Comparison of ENCODE assay signal across 1 cellular context in genomic region chr1:118987431-118988185, GRCh38.
TF ChIP-seq lines count a peak whose summit lies in the region.

No MANE protein-coding gene starts in this region.

TF ChIP-seq in K562, 482 proteins besides CTCF, POLR2A, EP300 and RAD21 (continued from another document and continues in another):
- TF ChIP-seq NCOA1 (IDR thresholded peaks at IDR 0.05; ENCODE audit: low read depth) = no peak
- TF ChIP-seq GABPA (tag; conservative IDR thresholded peaks at IDR 0.05; ENCODE audit: low read depth) = 0 out of 2 replicates have a peak, but pooled peaks have one; percentile 28
- peak; percentile 46 for TF ChIP-seq CXXC5 (CRISPR knock-in tag; IDR thresholded peaks at IDR 0.05)
- TF ChIP-seq STAT5B (CRISPR knock-in tag; IDR thresholded peaks at IDR 0.05) = no peak
- no peak for TF ChIP-seq FOXA1 (IDR thresholded peaks at IDR 0.05; ENCODE audit: borderline replicate concordance)
- TF ChIP-seq ZBTB7A (IDR thresholded peaks at IDR 0.05; ENCODE audit: borderline replicate concordance, control insufficient read depth, low read depth, low read length) = no peak
- TF ChIP-seq ZBTB17 (CRISPR knock-in tag; IDR thresholded peaks at IDR 0.05) = 0 out of 2 replicates have a peak, but pooled peaks have one; percentile 32
- TF ChIP-seq ZNF584 (CRISPR knock-in tag; IDR thresholded peaks at IDR 0.05; ENCODE audit: low read depth) = 0 out of 2 replicates have a peak, but pooled peaks have one; percentile 50
- no peak for TF ChIP-seq SIX5 (IDR thresholded peaks at IDR 0.05; ENCODE audit: borderline replicate concordance in 1 of 2, insufficient read depth in 1 of 2, low read depth in 1 of 2, low read length in 2 of 2)
- TF ChIP-seq GTF2B (IDR thresholded peaks at IDR 0.05; ENCODE audit: extremely low read depth, insufficient read length) = no peak
- 0 out of 2 replicates have a peak, but pooled peaks have one; percentile 10 for TF ChIP-seq MYC (IDR thresholded peaks at IDR 0.05; ENCODE audit: low read depth, low read length)
- no peak for TF ChIP-seq MYC (CRISPR knock-in tag; IDR thresholded peaks at IDR 0.05; ENCODE audit: borderline replicate concordance, low read depth)
- no peak for TF ChIP-seq ATF7 (IDR thresholded peaks at IDR 0.05)
- 0 out of 6 replicates have a peak, but pooled peaks of 1 of the 3 experiments have one; percentile 31 for TF ChIP-seq ZBTB11 (CRISPR knock-in tag; IDR thresholded peaks at IDR 0.05)
- no peak for TF ChIP-seq NR2C2 (CRISPR knock-in tag; IDR thresholded peaks at IDR 0.05)
- 0 out of 2 replicates have a peak, but pooled peaks have one; percentile 19 for TF ChIP-seq NR2C2 (tag; IDR thresholded peaks at IDR 0.05)
- 0 out of 2 replicates have a peak, but pooled peaks have one; percentile 7 for TF ChIP-seq ZNF175 (CRISPR knock-in tag; IDR thresholded peaks at IDR 0.05; ENCODE audit: low read depth)
- TF ChIP-seq MAZ (CRISPR knock-in tag; conservative IDR thresholded peaks at IDR 0.05 in 1 of 2, IDR thresholded peaks at IDR 0.05 in 1 of 2) = peak in 1 of 2 experiments; percentile 67; a peak in 2 of 4 replicates
- TF ChIP-seq EP400 (IDR thresholded peaks at IDR 0.05) = no peak
- no peak for TF ChIP-seq RBM14 (IDR thresholded peaks at IDR 0.05; ENCODE audit: borderline replicate concordance, insufficient read depth, low read depth, low read length)
- no peak for TF ChIP-seq ARID3A (IDR thresholded peaks at IDR 0.05; ENCODE audit: borderline replicate concordance, low read depth, low read length)
- no peak for TF ChIP-seq ZNF253 (CRISPR knock-in tag; conservative IDR thresholded peaks at IDR 0.05)
- peak; percentile 39 for TF ChIP-seq RBFOX2 (IDR thresholded peaks at IDR 0.05; ENCODE audit: low read depth, low read length)
- no peak for TF ChIP-seq ZNF324 (CRISPR knock-in tag; IDR thresholded peaks at IDR 0.05)
- TF ChIP-seq NRF1 (conservative IDR thresholded peaks at IDR 0.05 in 1 of 2, IDR thresholded peaks at IDR 0.05 in 1 of 2) = 0 out of 4 replicates have a peak, but pooled peaks of 1 of the 2 experiments have one; percentile 14
- TF ChIP-seq BRD4 (IDR thresholded peaks at IDR 0.05) = peak; percentile 34; the same call in 1 of the 2 replicates
- TF ChIP-seq VEZF1 (CRISPR knock-in tag; IDR thresholded peaks at IDR 0.05) = peak; percentile 73
- no peak for TF ChIP-seq ZNF146 (CRISPR knock-in tag; IDR thresholded peaks at IDR 0.05; ENCODE audit: unreplicated experiment)
- peak; percentile 21 for TF ChIP-seq ZFP36 (IDR thresholded peaks at IDR 0.05; ENCODE audit: low read depth, low read length, partially characterized antibody)
- TF ChIP-seq ELK1 (CRISPR knock-in tag; IDR thresholded peaks at IDR 0.05) = no peak
- TF ChIP-seq ZBTB33 (CRISPR knock-in tag; IDR thresholded peaks at IDR 0.05) = no peak
- TF ChIP-seq NFE2L1 (tag; IDR thresholded peaks at IDR 0.05; ENCODE audit: borderline replicate concordance, low read depth) = no peak
- peak in 1 of 2 experiments; percentile 25 for TF ChIP-seq E2F6 (IDR thresholded peaks at IDR 0.05; ENCODE audit: borderline replicate concordance in 1 of 2, extremely low read depth in 1 of 2, insufficient read depth in 1 of 2, insufficient read length in 1 of 2, low read depth in 1 of 2, low read length in 1 of 2, poor library complexity in 1 of 2, severe bottlenecking in 1 of 2)
- TF ChIP-seq RREB1 (CRISPR knock-in tag; IDR thresholded peaks at IDR 0.05) = 0 out of 2 replicates have a peak, but pooled peaks have one; percentile 8
- TF ChIP-seq TFAM (CRISPR knock-in tag; conservative IDR thresholded peaks at IDR 0.05) = no peak
- TF ChIP-seq CREB3 (tag; conservative IDR thresholded peaks at IDR 0.05; ENCODE audit: low read depth) = no peak
- no peak for TF ChIP-seq NCOA6 (IDR thresholded peaks at IDR 0.05)
- TF ChIP-seq ETS1 (conservative IDR thresholded peaks at IDR 0.05; ENCODE audit: control insufficient read depth, low read depth, low read length) = no peak
- no peak for TF ChIP-seq KLF16 (IDR thresholded peaks at IDR 0.05)
